Comparison of ENCODE assay signal across 8 cellular contexts in the genomic region with DNA sequence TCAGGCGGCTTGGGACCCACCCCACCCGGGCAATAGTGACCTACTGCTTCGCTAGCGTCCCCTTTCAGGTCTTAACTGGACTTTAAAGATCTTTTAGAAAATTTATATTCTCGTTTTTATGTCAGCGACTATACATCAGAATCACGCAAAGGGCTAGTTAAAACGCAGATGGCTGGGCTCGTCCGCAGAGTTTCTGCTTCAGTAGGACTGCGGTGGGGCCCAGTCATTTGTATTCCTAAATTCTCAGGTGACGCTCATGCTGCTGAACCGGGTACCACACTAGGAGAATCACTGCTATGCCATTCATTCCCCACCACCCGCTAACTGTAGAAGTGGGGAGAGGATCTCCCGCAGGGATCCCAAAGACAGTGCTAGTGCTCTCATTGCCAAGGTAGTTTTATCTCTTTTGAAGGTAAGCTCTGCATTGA. TPM values are rescaled to one million over a fixed set of nuclear protein-coding genes. Genes with fewer than 3 reads are reported as not detected.
A peak's percentile ranks its signal among the peaks of the same experiment; 100 is the strongest.
DNase-seq lines count a peak whose midpoint lies in the region; FAIRE-seq and TF ChIP-seq lines count a peak whose summit lies in the region.

No MANE protein-coding gene starts in this region.

- intact Hi-C loops in esophagus squamous epithelium (cut with DNase I) (no loop called here), spleen (cut with DNase I; ENCODE audit: low total_unique reads) (no loop called here)

- H3K27me3 ChIP-seq in esophagus squamous epithelium = peaks cover 14 to 100% (median 32%) of the 10 kb centered on the region in 4 donors
- H3K27me3 ChIP-seq in spleen (replicated peaks in 1 of 7) = peaks cover 8 to 99% (median 57%) of the 10 kb centered on the region in 7 donors

- no peaks in the 10 kb centered on the region for H3K9me3 ChIP-seq in esophagus squamous epithelium
- H3K9me3 ChIP-seq in spleen = peaks cover 0 to 16% (median 0%) of the 10 kb centered on the region in 8 donors

- peaks cover 8 to 29% (median 9%) of the 10 kb centered on the region in 3 donors for H3K4me1 ChIP-seq in esophagus squamous epithelium
- peaks cover 5 to 29% (median 22%) of the 10 kb centered on the region in 6 donors for H3K4me1 ChIP-seq in spleen

- H3K36me3 ChIP-seq in esophagus squamous epithelium (no peaks in the 10 kb centered on the region), spleen (no peaks in the 10 kb centered on the region)

- no peak for TF ChIP-seq POLR2A in esophagus squamous epithelium (IDR thresholded peaks at IDR 0.05)
- TF ChIP-seq POLR2A in spleen (IDR thresholded peaks at IDR 0.05) = no peak

- 17 to 18% methylated on average over 13 to 15 of the region's 15 CpGs for WGBS in esophagus squamous epithelium, 2 donors
- WGBS in spleen, 5 donors = 4 to 9% (median 7%) methylated on average over 14 to 15 of the region's 15 CpGs

- DNase-seq in NCI-H510A treated with DMSO at 0.1 percent for 48 hours (lab: John Stamatoyannopoulos, UW) (peak; percentile 46), NCI-H510A (lab: John Stamatoyannopoulos, UW) (no peak), NCI-H69 (lab: John Stamatoyannopoulos, UW) (peak; percentile 94), esophagus squamous epithelium (lab: John Stamatoyannopoulos, UW) (no peak), spleen (no peak), GM19239 (ENCODE audit: insufficient read length, low spot score) (no peak), occipital lobe (lab: John Stamatoyannopoulos, UW) (no peak)
- no peak for DNase-seq in stimulated activated naive CD4-positive, alpha-beta T cell treated with Interleukin-2 at 50 U/mL for 16 hours (lab: John Stamatoyannopoulos, UW)

- H3K4me3 ChIP-seq in esophagus squamous epithelium (peak overlapping the region in 3 of 4 donors; percentile 31 to 75 (median 57)), spleen (peak overlapping the region in 7 of 8 donors; percentile 39 to 74 (median 52))

- TF ChIP-seq CTCF in esophagus squamous epithelium (IDR thresholded peaks at IDR 0.05) (no peak), spleen (IDR thresholded peaks at IDR 0.05 in 8 of 11, conservative IDR thresholded peaks at IDR 0.05 in 3 of 11) (no peak)

- H3K27ac ChIP-seq in esophagus squamous epithelium (no peak overlapping the region), spleen (no peak overlapping the region)

- no peak for FAIRE-seq in GM19239 (lab: Jason Lieb, UNC)

RNA-seq across cellular contexts. Expression of gene SP8, which starts 12.0 kb away (rescaled TPM):
- total RNA-seq in esophagus squamous epithelium (not detected), spleen (not detected), occipital lobe (3.3 TPM)
- polyA plus RNA-seq in spleen = not detected

Comparison
In these comparisons a context has a peak if more than half of its experiments do, and no peak if none do; other contexts are left out.
1. DNase-seq: peak in NCI-H510A treated with DMSO at 0.1 percent for 48 hours (single experiment) and NCI-H69 (single experiment); none in NCI-H510A (single experiment), esophagus squamous epithelium (single experiment), spleen (single experiment), stimulated activated naive CD4-positive, alpha-beta T cell treated with Interleukin-2 at 50 U/mL for 16 hours (single experiment), GM19239 (single experiment) and occipital lobe (single experiment).